ENCODE assay signal across 8 cellular contexts in genomic region chr12:57238854-57239554, GRCh38. TPM values are rescaled to one million over a fixed set of nuclear protein-coding genes. Genes with fewer than 3 reads are reported as not detected.
DNase-seq lines count a peak whose midpoint lies in the region; ATAC-seq and TF ChIP-seq lines count a peak whose summit lies in the region.

No MANE protein-coding gene starts in this region.

- peak; percentile 51 for ATAC-seq in HG03439 (IDR thresholded peaks at IDR 0.05; ENCODE audit: unreplicated experiment)

- peak overlapping the region; percentile 92 to 100 (median 99) for H3K4me2 ChIP-seq in BLaER1 treated with 17β-estradiol and CSF1 and Interleukin-3, amounts not matched to agents 10 nM and 100 nM

- H3K9me3 ChIP-seq in BLaER1 treated with 17β-estradiol and CSF1 and Interleukin-3, amounts not matched to agents 10 nM and 100 nM (replicated peaks in 1 of 11): no peaks in the 10 kb centered on the region
- H3K9me3 ChIP-seq in ectodermal cell (ENCODE audit: control insufficient read depth, low read length): no peaks in the 10 kb centered on the region

- WGBS in ectodermal cell, 2 experiments: 3% methylated on average over 47 of the region's 47 CpGs

- peak; percentile 48 for TF ChIP-seq POLR2A in GM19099 (IDR thresholded peaks at IDR 0.05; ENCODE audit: extremely low read depth, insufficient read length, low read depth)

- H3K27ac ChIP-seq in BLaER1 treated with 17β-estradiol and CSF1 and Interleukin-3, amounts not matched to agents 10 nM and 100 nM: peak overlapping the region in 7 of 11 experiments; percentile 39 to 86 (median 69); a peak in 9 of 22 replicates
- H3K27ac ChIP-seq in ectodermal cell (ENCODE audit: insufficient read depth, low read depth, low read length, poor library complexity, severe bottlenecking): peak overlapping the region; percentile 47

- peak overlapping the region in 10 of 11 experiments; percentile 27 to 87 (median 76); a peak in 19 of 22 replicates for H3K9ac ChIP-seq in BLaER1 treated with 17β-estradiol and CSF1 and Interleukin-3, amounts not matched to agents 10 nM and 100 nM

- peak; percentile 92 for DNase-seq in NCI-H69 (lab: John Stamatoyannopoulos, UW)
- peak; percentile 92 to 94 for DNase-seq in activated CD4-positive, alpha-beta T cell treated with anti-CD3 and anti-CD28 coated beads, Interleukin-2, amount 50 U/mL, for 48 hours
- DNase-seq in medulla oblongata (ENCODE audit: extremely low spot score): peak; percentile 90
- peak; percentile 79 to 88 (median 82) for DNase-seq in stimulated activated CD4-positive, alpha-beta T cell treated with anti-CD3 and anti-CD28 coated beads, TNF-alpha, amount 100 ng/mL, for 48 hours (ENCODE audit: low read depth in 3 of 3)

- H3K27me3 ChIP-seq in BLaER1 treated with 17β-estradiol and CSF1 and Interleukin-3, amounts not matched to agents 10 nM and 100 nM: peaks cover 83 to 100% (median 100%) of the 10 kb centered on the region in 11 experiments
- H3K27me3 ChIP-seq in ectodermal cell (ENCODE audit: control insufficient read depth, insufficient read depth, low read length, poor library complexity, severe bottlenecking): peaks cover 91% of the 10 kb centered on the region

- H4K20me1 ChIP-seq in BLaER1 treated with 17β-estradiol and CSF1 and Interleukin-3, amounts not matched to agents 10 nM and 100 nM: peaks cover 33 to 84% (median 70%) of the 10 kb centered on the region in 11 experiments; a peak in 21 of 22 replicates

- peak overlapping the region; percentile 60 to 80 (median 66) for H3K4me3 ChIP-seq in BLaER1 treated with 17β-estradiol and CSF1 and Interleukin-3, amounts not matched to agents 10 nM and 100 nM
- peak overlapping the region; percentile 45 for H3K4me3 ChIP-seq in ectodermal cell (ENCODE audit: insufficient read depth, low read depth, low read length)

- H3K36me3 ChIP-seq in BLaER1 treated with 17β-estradiol and CSF1 and Interleukin-3, amounts not matched to agents 10 nM and 100 nM: peaks cover 4 to 23% (median 17%) of the 10 kb centered on the region in 11 experiments
- peaks cover 2% of the 10 kb centered on the region for H3K36me3 ChIP-seq in ectodermal cell (ENCODE audit: control insufficient read depth, insufficient read depth, low read length)

- H3K4me1 ChIP-seq in BLaER1 treated with 17β-estradiol and CSF1 and Interleukin-3, amounts not matched to agents 10 nM and 100 nM: peaks cover 70 to 95% (median 89%) of the 10 kb centered on the region in 10 experiments
- peaks cover 67% of the 10 kb centered on the region for H3K4me1 ChIP-seq in ectodermal cell (ENCODE audit: control insufficient read depth, insufficient read depth, low read length)

RNA-seq across cellular contexts. Expression of gene SHMT2, which starts 9.5 kb away (rescaled TPM):
- polyA plus RNA-seq in ectodermal cell (2013, experiment 1 of 4): 127 TPM
- 132 TPM for polyA plus RNA-seq in ectodermal cell (2013, experiment 2 of 4)
- polyA plus RNA-seq in ectodermal cell (2013, experiment 3 of 4): 86.3 TPM
- 99.1 TPM for polyA plus RNA-seq in ectodermal cell (2013, experiment 4 of 4)

RNA-seq across cellular contexts. Expression of gene STAC3, which starts 12.0 kb away (rescaled TPM):
- polyA plus RNA-seq in ectodermal cell (2013, experiment 1 of 4): 2.7 TPM
- polyA plus RNA-seq in ectodermal cell (2013, experiment 2 of 4): 2.6 TPM
- 2.6 TPM for polyA plus RNA-seq in ectodermal cell (2013, experiment 3 of 4)
- polyA plus RNA-seq in ectodermal cell (2013, experiment 4 of 4): 2.1 TPM

RNA-seq across cellular contexts. Expression of gene NXPH4, which starts 22.4 kb away (rescaled TPM):
- 1.0 TPM for polyA plus RNA-seq in ectodermal cell (2013, experiment 1 of 4)
- 1.7 TPM for polyA plus RNA-seq in ectodermal cell (2013, experiment 2 of 4)
- 2.7 TPM for polyA plus RNA-seq in ectodermal cell (2013, experiment 3 of 4)
- 2.4 TPM for polyA plus RNA-seq in ectodermal cell (2013, experiment 4 of 4)

Comparison
In these comparisons a context has a peak if more than half of its experiments do, and no peak if none do; other contexts are left out.
1. Peak in every context shown above with its lines: DNase-seq, ATAC-seq, H3K4me3 ChIP-seq and H3K27ac ChIP-seq.